1 cellular context compared by ENCODE assay signal in the genomic region with DNA sequence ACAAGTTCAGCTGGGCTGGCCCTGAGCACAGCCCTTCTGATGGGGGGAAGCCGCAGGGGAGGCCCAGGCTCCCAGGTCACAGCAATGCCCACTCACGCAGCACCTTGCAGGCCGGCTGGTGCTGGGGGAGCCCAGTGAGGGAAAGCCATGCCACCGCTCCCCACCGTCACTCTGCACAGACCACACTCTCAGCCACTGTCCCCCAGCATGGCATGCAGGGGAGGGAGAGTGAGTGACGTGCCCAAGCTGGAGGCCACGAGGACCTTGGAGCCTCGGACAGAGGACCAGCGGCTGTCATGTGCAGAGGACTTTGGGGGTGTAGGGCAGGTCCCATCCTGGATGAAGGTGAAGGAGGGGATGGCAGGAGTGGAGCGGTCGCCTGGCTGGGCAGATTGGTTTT.
TF ChIP-seq lines count a peak whose summit lies in the region.

No MANE protein-coding gene starts in this region.

TF ChIP-seq in H1, 55 proteins besides CTCF, POLR2A, EP300 and RAD21:
- TF ChIP-seq SP2 (IDR thresholded peaks at IDR 0.05; ENCODE audit: low read length) (no peak), HDAC6 (IDR thresholded peaks at IDR 0.05; ENCODE audit: low read depth, low read length) (no peak), NANOG (IDR thresholded peaks at IDR 0.05; ENCODE audit: insufficient read depth, low read depth, low read length, poor library complexity, severe bottlenecking) (no peak), SIX5 (IDR thresholded peaks at IDR 0.05; ENCODE audit: low read depth, low read length) (no peak), BACH1 (IDR thresholded peaks at IDR 0.05; ENCODE audit: low read length) (no peak), CTBP2 (IDR thresholded peaks at IDR 0.05; ENCODE audit: borderline replicate concordance, insufficient read depth, insufficient read length, low read length) (no peak), BRCA1 (IDR thresholded peaks at IDR 0.05; ENCODE audit: low read depth, low read length) (no peak), GABPA (IDR thresholded peaks at IDR 0.05; ENCODE audit: borderline replicate concordance, insufficient read depth, low read length) (no peak), CHD1 (IDR thresholded peaks at IDR 0.05; ENCODE audit: low read depth, low read length) (no peak), CEBPB (IDR thresholded peaks at IDR 0.05; ENCODE audit: low read depth, low read length) (no peak), ZNF274 (IDR thresholded peaks at IDR 0.05; ENCODE audit: borderline replicate concordance, extremely low read depth, low read length) (no peak), RNF2 (IDR thresholded peaks at IDR 0.05; ENCODE audit: borderline replicate concordance, low read depth, low read length, missing control alignments, poor library complexity, severe bottlenecking) (no peak), POU5F1 (IDR thresholded peaks at IDR 0.05; ENCODE audit: low read depth, low read length) (no peak), CBX8 (IDR thresholded peaks at IDR 0.05; ENCODE audit: borderline replicate concordance, low read depth, low read length) (no peak), SP1 (IDR thresholded peaks at IDR 0.05; ENCODE audit: low read depth, low read length) (no peak), TBP (IDR thresholded peaks at IDR 0.05; ENCODE audit: low read depth, low read length) (no peak), SP4 (IDR thresholded peaks at IDR 0.05; ENCODE audit: low read length) (no peak)
- TF ChIP-seq, protein P1, sequence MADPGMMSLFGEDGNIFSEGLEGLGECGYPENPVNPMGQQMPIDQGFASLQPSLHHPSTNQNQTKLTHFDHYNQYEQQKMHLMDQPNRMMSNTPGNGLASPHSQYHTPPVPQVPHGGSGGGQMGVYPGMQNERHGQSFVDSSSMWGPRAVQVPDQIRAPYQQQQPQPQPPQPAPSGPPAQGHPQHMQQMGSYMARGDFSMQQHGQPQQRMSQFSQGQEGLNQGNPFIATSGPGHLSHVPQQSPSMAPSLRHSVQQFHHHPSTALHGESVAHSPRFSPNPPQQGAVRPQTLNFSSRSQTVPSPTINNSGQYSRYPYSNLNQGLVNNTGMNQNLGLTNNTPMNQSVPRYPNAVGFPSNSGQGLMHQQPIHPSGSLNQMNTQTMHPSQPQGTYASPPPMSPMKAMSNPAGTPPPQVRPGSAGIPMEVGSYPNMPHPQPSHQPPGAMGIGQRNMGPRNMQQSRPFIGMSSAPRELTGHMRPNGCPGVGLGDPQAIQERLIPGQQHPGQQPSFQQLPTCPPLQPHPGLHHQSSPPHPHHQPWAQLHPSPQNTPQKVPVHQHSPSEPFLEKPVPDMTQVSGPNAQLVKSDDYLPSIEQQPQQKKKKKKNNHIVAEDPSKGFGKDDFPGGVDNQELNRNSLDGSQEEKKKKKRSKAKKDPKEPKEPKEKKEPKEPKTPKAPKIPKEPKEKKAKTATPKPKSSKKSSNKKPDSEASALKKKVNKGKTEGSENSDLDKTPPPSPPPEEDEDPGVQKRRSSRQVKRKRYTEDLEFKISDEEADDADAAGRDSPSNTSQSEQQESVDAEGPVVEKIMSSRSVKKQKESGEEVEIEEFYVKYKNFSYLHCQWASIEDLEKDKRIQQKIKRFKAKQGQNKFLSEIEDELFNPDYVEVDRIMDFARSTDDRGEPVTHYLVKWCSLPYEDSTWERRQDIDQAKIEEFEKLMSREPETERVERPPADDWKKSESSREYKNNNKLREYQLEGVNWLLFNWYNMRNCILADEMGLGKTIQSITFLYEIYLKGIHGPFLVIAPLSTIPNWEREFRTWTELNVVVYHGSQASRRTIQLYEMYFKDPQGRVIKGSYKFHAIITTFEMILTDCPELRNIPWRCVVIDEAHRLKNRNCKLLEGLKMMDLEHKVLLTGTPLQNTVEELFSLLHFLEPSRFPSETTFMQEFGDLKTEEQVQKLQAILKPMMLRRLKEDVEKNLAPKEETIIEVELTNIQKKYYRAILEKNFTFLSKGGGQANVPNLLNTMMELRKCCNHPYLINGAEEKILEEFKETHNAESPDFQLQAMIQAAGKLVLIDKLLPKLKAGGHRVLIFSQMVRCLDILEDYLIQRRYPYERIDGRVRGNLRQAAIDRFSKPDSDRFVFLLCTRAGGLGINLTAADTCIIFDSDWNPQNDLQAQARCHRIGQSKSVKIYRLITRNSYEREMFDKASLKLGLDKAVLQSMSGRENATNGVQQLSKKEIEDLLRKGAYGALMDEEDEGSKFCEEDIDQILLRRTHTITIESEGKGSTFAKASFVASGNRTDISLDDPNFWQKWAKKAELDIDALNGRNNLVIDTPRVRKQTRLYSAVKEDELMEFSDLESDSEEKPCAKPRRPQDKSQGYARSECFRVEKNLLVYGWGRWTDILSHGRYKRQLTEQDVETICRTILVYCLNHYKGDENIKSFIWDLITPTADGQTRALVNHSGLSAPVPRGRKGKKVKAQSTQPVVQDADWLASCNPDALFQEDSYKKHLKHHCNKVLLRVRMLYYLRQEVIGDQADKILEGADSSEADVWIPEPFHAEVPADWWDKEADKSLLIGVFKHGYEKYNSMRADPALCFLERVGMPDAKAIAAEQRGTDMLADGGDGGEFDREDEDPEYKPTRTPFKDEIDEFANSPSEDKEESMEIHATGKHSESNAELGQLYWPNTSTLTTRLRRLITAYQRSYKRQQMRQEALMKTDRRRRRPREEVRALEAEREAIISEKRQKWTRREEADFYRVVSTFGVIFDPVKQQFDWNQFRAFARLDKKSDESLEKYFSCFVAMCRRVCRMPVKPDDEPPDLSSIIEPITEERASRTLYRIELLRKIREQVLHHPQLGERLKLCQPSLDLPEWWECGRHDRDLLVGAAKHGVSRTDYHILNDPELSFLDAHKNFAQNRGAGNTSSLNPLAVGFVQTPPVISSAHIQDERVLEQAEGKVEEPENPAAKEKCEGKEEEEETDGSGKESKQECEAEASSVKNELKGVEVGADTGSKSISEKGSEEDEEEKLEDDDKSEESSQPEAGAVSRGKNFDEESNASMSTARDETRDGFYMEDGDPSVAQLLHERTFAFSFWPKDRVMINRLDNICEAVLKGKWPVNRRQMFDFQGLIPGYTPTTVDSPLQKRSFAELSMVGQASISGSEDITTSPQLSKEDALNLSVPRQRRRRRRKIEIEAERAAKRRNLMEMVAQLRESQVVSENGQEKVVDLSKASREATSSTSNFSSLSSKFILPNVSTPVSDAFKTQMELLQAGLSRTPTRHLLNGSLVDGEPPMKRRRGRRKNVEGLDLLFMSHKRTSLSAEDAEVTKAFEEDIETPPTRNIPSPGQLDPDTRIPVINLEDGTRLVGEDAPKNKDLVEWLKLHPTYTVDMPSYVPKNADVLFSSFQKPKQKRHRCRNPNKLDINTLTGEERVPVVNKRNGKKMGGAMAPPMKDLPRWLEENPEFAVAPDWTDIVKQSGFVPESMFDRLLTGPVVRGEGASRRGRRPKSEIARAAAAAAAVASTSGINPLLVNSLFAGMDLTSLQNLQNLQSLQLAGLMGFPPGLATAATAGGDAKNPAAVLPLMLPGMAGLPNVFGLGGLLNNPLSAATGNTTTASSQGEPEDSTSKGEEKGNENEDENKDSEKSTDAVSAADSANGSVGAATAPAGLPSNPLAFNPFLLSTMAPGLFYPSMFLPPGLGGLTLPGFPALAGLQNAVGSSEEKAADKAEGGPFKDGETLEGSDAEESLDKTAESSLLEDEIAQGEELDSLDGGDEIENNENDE (IDR thresholded peaks at IDR 0.05; ENCODE audit: insufficient replicate concordance, low read length): no peak
- TF ChIP-seq, protein P2, sequence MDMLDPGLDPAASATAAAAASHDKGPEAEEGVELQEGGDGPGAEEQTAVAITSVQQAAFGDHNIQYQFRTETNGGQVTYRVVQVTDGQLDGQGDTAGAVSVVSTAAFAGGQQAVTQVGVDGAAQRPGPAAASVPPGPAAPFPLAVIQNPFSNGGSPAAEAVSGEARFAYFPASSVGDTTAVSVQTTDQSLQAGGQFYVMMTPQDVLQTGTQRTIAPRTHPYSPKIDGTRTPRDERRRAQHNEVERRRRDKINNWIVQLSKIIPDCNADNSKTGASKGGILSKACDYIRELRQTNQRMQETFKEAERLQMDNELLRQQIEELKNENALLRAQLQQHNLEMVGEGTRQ (IDR thresholded peaks at IDR 0.05; ENCODE audit: low read length): no peak
